25 cellular contexts compared by ENCODE assay signal in the genomic region with DNA sequence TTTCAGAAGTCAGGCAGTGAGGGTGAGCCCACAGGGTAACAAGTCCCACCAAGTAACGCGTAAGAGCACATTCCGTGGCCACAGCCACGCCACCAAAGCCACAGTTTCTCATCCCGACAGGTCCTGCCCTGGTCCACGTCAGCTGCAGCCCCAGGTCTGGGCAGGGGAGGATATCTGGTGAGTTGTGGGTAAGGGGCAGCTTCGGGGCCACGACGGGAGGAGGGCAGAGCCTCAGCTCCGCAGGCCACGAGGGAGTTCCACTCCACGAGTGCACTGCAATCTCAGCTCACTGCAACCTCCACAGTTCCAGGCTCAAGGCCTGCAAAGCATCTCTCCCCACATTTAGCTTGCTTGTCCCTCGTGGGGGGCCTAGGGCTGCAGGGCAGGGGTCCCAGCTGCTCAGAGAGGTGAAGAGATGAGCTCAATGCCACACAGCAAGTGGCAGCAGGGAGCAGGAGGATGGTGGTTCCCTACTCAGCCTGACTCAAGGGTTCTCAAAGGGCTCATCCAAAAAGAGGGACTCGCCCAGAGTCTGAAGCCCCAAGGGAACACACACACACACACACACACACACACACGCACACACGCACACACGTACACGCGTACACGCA. TPM values are rescaled to one million over a fixed set of nuclear protein-coding genes. Genes with fewer than 3 reads are reported as not detected.
"Had no signal": no experiment of that assay in that cellular context is flagged by ENCODE, and none has a peak within 500 bp of the region (broad histone marks: within the 10 kb centered on the region; RNA-seq: fewer than 3 reads in every experiment).

No MANE protein-coding gene starts in this region.

- H3K27me3 ChIP-seq: body of pancreas, ovary, suprapubic skin, tibial nerve had no signal

- ATAC-seq: body of pancreas; effector memory CD8-positive, alpha-beta T cell; gastroesophageal sphincter; left cardiac atrium; naive thymus-derived CD8-positive, alpha-beta T cell; T-helper 17 cell had no signal

- H3K4me1 ChIP-seq: body of pancreas, gastroesophageal sphincter had no signal

- DNase-seq: activated CD4-positive, alpha-beta memory T cell treated with anti-CD3 and anti-CD28 coated beads, Interleukin-2, amount 10 ng/mL, durations not matched to agents 7 days and 5 days; activated CD4-positive, alpha-beta T cell treated with anti-CD3 and anti-CD28 coated beads, Interleukin-2, amount 10 ng/mL, durations not matched to agents 24 days and 14 days; activated CD4-positive, CD25-positive, alpha-beta regulatory T cell treated with anti-CD3 and anti-CD28 coated beads, Interleukin-2, amount 50 U/mL, for 72 hours; activated CD8-positive, alpha-beta memory T cell treated with anti-CD3 and anti-CD28 coated beads, Interleukin-2, amount 50 U/mL, for 48 hours; activated T-cell treated with anti-CD3 and anti-CD28 coated beads, Interleukin-2, amount 50 U/mL, for 24 hours; body of pancreas; effector memory CD8-positive, alpha-beta T cell; hippocampal formation; left cardiac atrium; naive thymus-derived CD8-positive, alpha-beta T cell; stimulated activated naive CD4-positive, alpha-beta T cell; T-helper 17 cell; T1000; WERI-Rb-1 had no signal

- H3K9me3 Mint-ChIP-seq: activated CD4-positive, alpha-beta memory T cell treated with anti-CD3 and anti-CD28 coated beads, Interleukin-2, amount 10 ng/mL, durations not matched to agents 7 days and 5 days; activated CD4-positive, alpha-beta T cell treated with anti-CD3 and anti-CD28 coated beads, Interleukin-2, amount 10 ng/mL, durations not matched to agents 24 days and 14 days; activated naive CD4-positive, alpha-beta T cell treated with anti-CD3 and anti-CD28 coated beads, Interleukin-2, amount 50 U/mL, for 24 hours; activated T-cell treated with anti-CD3 and anti-CD28 coated beads, Interleukin-2, amount 50 U/mL, for 24 hours; effector memory CD8-positive, alpha-beta T cell; memory B cell; naive thymus-derived CD8-positive, alpha-beta T cell had no signal

- H3K4me1 Mint-ChIP-seq: activated CD4-positive, alpha-beta memory T cell treated with anti-CD3 and anti-CD28 coated beads, Interleukin-2, amount 10 ng/mL, durations not matched to agents 7 days and 5 days; activated CD4-positive, alpha-beta T cell treated with anti-CD3 and anti-CD28 coated beads, Interleukin-2, amount 10 ng/mL, durations not matched to agents 24 days and 14 days; activated naive CD4-positive, alpha-beta T cell treated with anti-CD3 and anti-CD28 coated beads, Interleukin-2, amount 50 U/mL, for 24 hours had no signal

- H3K36me3 Mint-ChIP-seq: activated naive CD4-positive, alpha-beta T cell treated with anti-CD3 and anti-CD28 coated beads, Interleukin-2, amount 50 U/mL, for 24 hours; memory B cell; naive thymus-derived CD8-positive, alpha-beta T cell had no signal

- H3K4me3 Mint-ChIP-seq: activated CD4-positive, alpha-beta memory T cell treated with anti-CD3 and anti-CD28 coated beads, Interleukin-2, amount 10 ng/mL, durations not matched to agents 7 days and 5 days; activated CD4-positive, alpha-beta T cell treated with anti-CD3 and anti-CD28 coated beads, Interleukin-2, amount 10 ng/mL, durations not matched to agents 24 days and 14 days; activated naive CD4-positive, alpha-beta T cell treated with anti-CD3 and anti-CD28 coated beads, Interleukin-2, amount 50 U/mL, for 24 hours; activated T-cell treated with anti-CD3 and anti-CD28 coated beads, Interleukin-2, amount 50 U/mL, for 24 hours; effector memory CD8-positive, alpha-beta T cell; memory B cell; T-helper 17 cell had no signal

- FAIRE-seq: endothelial cell of umbilical vein, keratinocyte had no signal

- H3K27ac ChIP-seq: body of pancreas, coronary artery, gastroesophageal sphincter, neutrophil, ovary, suprapubic skin, tibial nerve, WERI-Rb-1 had no signal

- H3K4me3 ChIP-seq: body of pancreas, coronary artery, gastroesophageal sphincter, ovary, suprapubic skin, tibial nerve had no signal

- H3K27ac Mint-ChIP-seq: activated CD4-positive, alpha-beta memory T cell treated with anti-CD3 and anti-CD28 coated beads, Interleukin-2, amount 10 ng/mL, durations not matched to agents 7 days and 5 days; activated CD4-positive, alpha-beta T cell treated with anti-CD3 and anti-CD28 coated beads, Interleukin-2, amount 10 ng/mL, durations not matched to agents 24 days and 14 days; activated naive CD4-positive, alpha-beta T cell treated with anti-CD3 and anti-CD28 coated beads, Interleukin-2, amount 50 U/mL, for 24 hours; activated T-cell treated with anti-CD3 and anti-CD28 coated beads, Interleukin-2, amount 50 U/mL, for 24 hours; effector memory CD8-positive, alpha-beta T cell; memory B cell; naive thymus-derived CD8-positive, alpha-beta T cell; progenitor cell of endocrine pancreas; T-helper 17 cell had no signal

- H3K9me3 ChIP-seq: body of pancreas, gastroesophageal sphincter, neutrophil, ovary, suprapubic skin, tibial nerve had no signal

- H3K36me3 ChIP-seq: gastroesophageal sphincter, neutrophil, ovary, WERI-Rb-1 had no signal

RNA-seq across cellular contexts. Expression of gene SNORC, which starts 12.5 kb away (rescaled TPM):
- polyA plus RNA-seq: naive thymus-derived CD8-positive, alpha-beta T cell had no signal
